20 cellular contexts compared by ENCODE assay signal in the genomic region with DNA sequence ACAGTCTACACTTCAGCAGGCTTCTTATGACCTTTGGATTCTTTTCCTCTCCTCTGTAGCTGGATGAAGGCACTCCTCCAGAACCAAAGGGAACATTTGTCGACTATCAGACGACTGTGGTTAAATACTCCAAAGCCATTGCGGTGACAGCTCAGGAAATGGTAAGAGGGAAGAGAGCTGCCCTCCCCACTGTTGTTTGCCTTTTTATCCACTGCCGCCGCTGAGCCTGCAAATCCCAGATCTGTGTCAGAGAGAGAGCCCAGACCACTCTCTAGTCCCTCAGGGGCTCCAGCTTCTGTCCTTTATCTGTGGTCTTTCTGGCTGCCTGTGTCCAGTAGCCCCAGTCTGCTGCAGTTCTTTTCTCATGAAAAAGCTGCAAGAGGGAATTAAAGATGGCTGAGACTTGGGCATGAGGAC.
A peak's percentile ranks its signal among the peaks of the same experiment; 100 is the strongest.
DNase-seq lines count a peak whose midpoint lies in the region; ATAC-seq, FAIRE-seq and TF ChIP-seq lines count a peak whose summit lies in the region.
"Had no signal": no experiment of that assay in that cellular context is flagged by ENCODE, and none has a peak within 500 bp of the region (broad histone marks: within the 10 kb centered on the region; RNA-seq: fewer than 3 reads in every experiment).

No MANE protein-coding gene starts in this region.

- POLR2A ChIA-PET in HepG2 (lab: Yijun Ruan, JAX) = no interaction called here

- no peaks in the 10 kb centered on the region for H3K9me3 ChIP-seq in HepG2 (ENCODE audit: low read length)
- no peaks in the 10 kb centered on the region for H3K9me3 ChIP-seq in right lobe of liver
- no peaks in the 10 kb centered on the region for H3K9me3 ChIP-seq in vagina
- H3K9me3 ChIP-seq: colonic mucosa, uterus had no signal

- no peak overlapping the region for H3K4me3 Mint-ChIP-seq in brain
- H3K4me3 Mint-ChIP-seq: CD4-positive, alpha-beta T cell; nephron progenitor cell; stimulated activated naive CD8-positive, alpha-beta T cell treated with anti-CD3 and anti-CD28 coated beads, Interleukin-15, amount 100 ng/mL, for 72 hours had no signal

- H3K4me2 ChIP-seq in HepG2 (ENCODE audit: low read depth, low read length) = no peak overlapping the region; the same call in 1 of the 2 replicates

- intact Hi-C loops in HepG2 (cut with micrococcal nuclease; ENCODE audit: unreplicated experiment) (loop anchor here (5.0 to 10.0 kb wide), 2 partner anchors 66 to 374 kb away; a partner anchor contains a TSS), right lobe of liver (cut with DNase I) (loop anchor here in 1 of 2 donors (10.0 kb wide), 2 partner anchors 64 to 314 kb away; no protein-coding TSS in a partner anchor), vagina (cut with DNase I) (no loop called here)

- no peaks in the 10 kb centered on the region for H3K79me2 ChIP-seq in HepG2 (ENCODE audit: insufficient read depth, low read length)

- no peak overlapping the region for H3K4me3 ChIP-seq in HepG2 (replicated peaks in 1 of 3; ENCODE audit: insufficient read depth in 1 of 3, low read depth in 2 of 3, low read length in 3 of 3)
- no peak overlapping the region for H3K4me3 ChIP-seq in right lobe of liver
- no peak overlapping the region for H3K4me3 ChIP-seq in vagina
- H3K4me3 ChIP-seq: colonic mucosa, uterus had no signal

- WGBS in HepG2 (ENCODE audit: low lambda C conversion rate) = 37% methylated on average over 5 of the region's 5 CpGs
- WGBS in right lobe of liver (ENCODE audit: insufficient coverage, low coverage, low lambda C conversion rate, missing lambda C conversion rate) = 35% methylated on average over 5 of the region's 5 CpGs

- TF ChIP-seq EP300 in HepG2 (IDR thresholded peaks at IDR 0.05; ENCODE audit: low read depth in 2 of 2, low read length in 2 of 2) = no peak
- TF ChIP-seq EP300 in HepG2 (CRISPR knock-in tag; IDR thresholded peaks at IDR 0.05; ENCODE audit: borderline replicate concordance) = no peak

- H3K4me1 ChIP-seq in HepG2 (ENCODE audit: insufficient read depth, low read length) (peaks cover 38% of the 10 kb centered on the region), right lobe of liver (peaks cover 0 to 5% (median 2%) of the 10 kb centered on the region in 4 donors), vagina (peaks cover 28% of the 10 kb centered on the region)
- H3K4me1 ChIP-seq: colonic mucosa, uterus had no signal

- 0 out of 5 replicates have a peak, but pooled peaks cover 1 to 7% of the 10 kb centered on the region in 2 experiments for H3K36me3 ChIP-seq in HepG2 (replicated peaks in 1 of 2; ENCODE audit: control insufficient read depth in 1 of 2, insufficient read depth in 2 of 2, low read length in 2 of 2)
- H3K36me3 ChIP-seq in right lobe of liver = no peaks in the 10 kb centered on the region
- peaks cover 0 to 4% of the 10 kb centered on the region in 2 donors for H3K36me3 ChIP-seq in vagina
- H3K36me3 ChIP-seq: colonic mucosa, uterus had no signal

- H3K27ac ChIP-seq in HepG2 (ENCODE audit: extremely low read length, insufficient read depth, low read length) = peak overlapping the region; percentile 36
- H3K27ac ChIP-seq in right lobe of liver = no peak overlapping the region
- peak overlapping the region; percentile 20 for H3K27ac ChIP-seq in vagina
- H3K27ac ChIP-seq: colonic mucosa, uterus had no signal

- BruUV-seq in HepG2 (replicated peaks; lab: Mats Ljungman, UMichigan) = no TSS peak

- no peak overlapping the region for H2AFZ ChIP-seq in HepG2 (ENCODE audit: low read length)

- peak overlapping the region in 3 of 5 experiments; percentile 2 to 17 (median 12) for H3K27ac Mint-ChIP-seq in brain
- H3K27ac Mint-ChIP-seq: CD4-positive, alpha-beta T cell; nephron progenitor cell; stimulated activated naive CD8-positive, alpha-beta T cell treated with anti-CD3 and anti-CD28 coated beads, Interleukin-15, amount 100 ng/mL, for 72 hours had no signal

- CTCF ChIA-PET in HepG2 (lab: Yijun Ruan, JAX; ENCODE audit: low intra/inter-chr PET ratio, low total read pairs) = interaction anchor here (1.3 kb wide), 1 partner anchor 313 kb away, joined by 8 read pairs; no protein-coding TSS in a partner anchor

- no peaks in the 10 kb centered on the region for H4K20me1 ChIP-seq in HepG2 (ENCODE audit: insufficient read depth, low read length)

- H3K27me3 ChIP-seq in HepG2 (ENCODE audit: control insufficient read depth in 1 of 2, insufficient read depth in 2 of 2, low read length in 2 of 2) (no peaks in the 10 kb centered on the region), right lobe of liver (no peaks in the 10 kb centered on the region), vagina (no peaks in the 10 kb centered on the region)
- H3K27me3 ChIP-seq: colonic mucosa, uterus had no signal

- no peak for DNase-seq in HepG2 (ENCODE audit: low spot score)
- DNase-seq in right lobe of liver = no peak
- peak; percentile 30 for DNase-seq in kidney tubule cell (ENCODE audit: low spot score)
- DNase-seq in vagina (ENCODE audit: extremely low spot score in 2 of 2) = no peak
- no peak for DNase-seq in activated CD4-positive, alpha-beta T cell treated with anti-CD3 and anti-CD28 coated beads for 1 hour
- DNase-seq in NCI-H2081 (lab: John Stamatoyannopoulos, UW) = no peak
- DNase-seq: activated gamma-delta T cell treated with Interleukin-2 at 50 U/mL for 16 hours; anterior cingulate cortex; CD4-positive, alpha-beta T cell; colonic mucosa; DMS79 treated with DMSO at 0.1 percent for 48 hours; foreskin fibroblast; HCEC 1CT; NCI-H1436; nephron progenitor cell; stimulated activated naive CD8-positive, alpha-beta T cell treated with anti-CD3 and anti-CD28 coated beads, Interleukin-15, amount 100 ng/mL, for 72 hours; uterus had no signal

- in situ Hi-C loops in HepG2 (cut with HindIII; ENCODE audit: extremely low pct_ligation_motif_present, low pct_unique_long_range_greater_than_20kb) = loop anchor here (5.0 to 25.0 kb wide), 4 partner anchors 61 to 631 kb away; no protein-coding TSS in a partner anchor

- no peaks in the 10 kb centered on the region for H3K27me3 Mint-ChIP-seq in brain
- H3K27me3 Mint-ChIP-seq: CD4-positive, alpha-beta T cell; stimulated activated naive CD8-positive, alpha-beta T cell treated with anti-CD3 and anti-CD28 coated beads, Interleukin-15, amount 100 ng/mL, for 72 hours had no signal

- TF ChIP-seq CTCF in HepG2 (CRISPR knock-in tag; IDR thresholded peaks at IDR 0.05) (no peak), right lobe of liver (IDR thresholded peaks at IDR 0.05) (no peak), brain (conservative IDR thresholded peaks at IDR 0.05) (no peak), vagina (IDR thresholded peaks at IDR 0.05) (no peak)

- ATAC-seq in HepG2 (no peak), right lobe of liver (no peak), HG03571 (IDR thresholded peaks at IDR 0.05; ENCODE audit: unreplicated experiment) (no peak)
- ATAC-seq: stimulated activated naive CD8-positive, alpha-beta T cell treated with anti-CD3 and anti-CD28 coated beads, Interleukin-15, amount 100 ng/mL, for 72 hours had no signal

- H3K9me3 Mint-ChIP-seq in brain = no peaks in the 10 kb centered on the region
- H3K9me3 Mint-ChIP-seq: CD4-positive, alpha-beta T cell; nephron progenitor cell; stimulated activated naive CD8-positive, alpha-beta T cell treated with anti-CD3 and anti-CD28 coated beads, Interleukin-15, amount 100 ng/mL, for 72 hours had no signal

- H3K4me1 Mint-ChIP-seq in brain = peaks cover 70% of the 10 kb centered on the region
- H3K4me1 Mint-ChIP-seq: stimulated activated naive CD8-positive, alpha-beta T cell treated with anti-CD3 and anti-CD28 coated beads, Interleukin-15, amount 100 ng/mL, for 72 hours had no signal

- peaks cover 12% of the 10 kb centered on the region for H3K36me3 Mint-ChIP-seq in brain

- no peak for TF ChIP-seq POLR2A in HepG2 (IDR thresholded peaks at IDR 0.05; ENCODE audit: insufficient read depth in 1 of 2, low read depth in 2 of 2, low read length in 2 of 2)
- no peak for TF ChIP-seq POLR2A in right lobe of liver (IDR thresholded peaks at IDR 0.05)
- TF ChIP-seq POLR2A in vagina (IDR thresholded peaks at IDR 0.05) = no peak

- H3K9ac ChIP-seq in HepG2 (ENCODE audit: insufficient read depth, low read depth, low read length) = no peak overlapping the region

- FAIRE-seq in HepG2 (lab: Jason Lieb, UNC) = no peak
- FAIRE-seq: GM18507 had no signal

- no peak for TF ChIP-seq RAD21 in HepG2 (CRISPR knock-in tag; IDR thresholded peaks at IDR 0.05)

TF ChIP-seq in HepG2, 621 proteins besides CTCF, POLR2A, EP300 and RAD21 (continues in another document):
- TF ChIP-seq, protein P1, sequence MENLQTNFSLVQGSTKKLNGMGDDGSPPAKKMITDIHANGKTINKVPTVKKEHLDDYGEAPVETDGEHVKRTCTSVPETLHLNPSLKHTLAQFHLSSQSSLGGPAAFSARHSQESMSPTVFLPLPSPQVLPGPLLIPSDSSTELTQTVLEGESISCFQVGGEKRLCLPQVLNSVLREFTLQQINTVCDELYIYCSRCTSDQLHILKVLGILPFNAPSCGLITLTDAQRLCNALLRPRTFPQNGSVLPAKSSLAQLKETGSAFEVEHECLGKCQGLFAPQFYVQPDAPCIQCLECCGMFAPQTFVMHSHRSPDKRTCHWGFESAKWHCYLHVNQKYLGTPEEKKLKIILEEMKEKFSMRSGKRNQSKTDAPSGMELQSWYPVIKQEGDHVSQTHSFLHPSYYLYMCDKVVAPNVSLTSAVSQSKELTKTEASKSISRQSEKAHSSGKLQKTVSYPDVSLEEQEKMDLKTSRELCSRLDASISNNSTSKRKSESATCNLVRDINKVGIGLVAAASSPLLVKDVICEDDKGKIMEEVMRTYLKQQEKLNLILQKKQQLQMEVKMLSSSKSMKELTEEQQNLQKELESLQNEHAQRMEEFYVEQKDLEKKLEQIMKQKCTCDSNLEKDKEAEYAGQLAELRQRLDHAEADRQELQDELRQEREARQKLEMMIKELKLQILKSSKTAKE (CRISPR knock-in tag; IDR thresholded peaks at IDR 0.05; ENCODE audit: borderline replicate concordance) = no peak
- TF ChIP-seq, protein P2, sequence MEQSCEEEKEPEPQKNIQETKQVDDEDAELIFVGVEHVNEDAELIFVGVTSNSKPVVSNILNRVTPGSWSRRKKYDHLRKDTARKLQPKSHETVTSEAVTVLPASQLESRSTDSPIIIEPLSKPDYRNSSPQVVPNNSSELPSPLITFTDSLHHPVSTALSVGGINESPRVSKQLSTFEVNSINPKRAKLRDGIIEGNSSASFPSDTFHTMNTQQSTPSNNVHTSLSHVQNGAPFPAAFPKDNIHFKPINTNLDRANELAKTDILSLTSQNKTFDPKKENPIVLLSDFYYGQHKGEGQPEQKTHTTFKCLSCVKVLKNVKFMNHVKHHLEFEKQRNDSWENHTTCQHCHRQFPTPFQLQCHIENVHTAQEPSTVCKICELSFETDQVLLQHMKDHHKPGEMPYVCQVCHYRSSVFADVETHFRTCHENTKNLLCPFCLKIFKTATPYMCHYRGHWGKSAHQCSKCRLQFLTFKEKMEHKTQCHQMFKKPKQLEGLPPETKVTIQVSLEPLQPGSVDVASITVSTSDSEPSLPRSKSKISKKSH (CRISPR knock-in tag; IDR thresholded peaks at IDR 0.05; ENCODE audit: borderline replicate concordance) = no peak
- TF ChIP-seq FOXJ3 (CRISPR knock-in tag; IDR thresholded peaks at IDR 0.05; ENCODE audit: borderline replicate concordance) (no peak), GABPA (IDR thresholded peaks at IDR 0.05; ENCODE audit: low read depth, low read length) (no peak), GABPA (CRISPR knock-in tag; IDR thresholded peaks at IDR 0.05; ENCODE audit: low read depth) (no peak), ZNF484 (CRISPR knock-in tag; IDR thresholded peaks at IDR 0.05; ENCODE audit: borderline replicate concordance, low read depth) (no peak)

Comparison
In these comparisons a context has a peak if more than half of its experiments do, and no peak if none do; other contexts are left out.
1. H3K27ac ChIP-seq: peak in HepG2 (single experiment) and vagina (single experiment); none in right lobe of liver (0 of 3).